In the genomic region with DNA sequence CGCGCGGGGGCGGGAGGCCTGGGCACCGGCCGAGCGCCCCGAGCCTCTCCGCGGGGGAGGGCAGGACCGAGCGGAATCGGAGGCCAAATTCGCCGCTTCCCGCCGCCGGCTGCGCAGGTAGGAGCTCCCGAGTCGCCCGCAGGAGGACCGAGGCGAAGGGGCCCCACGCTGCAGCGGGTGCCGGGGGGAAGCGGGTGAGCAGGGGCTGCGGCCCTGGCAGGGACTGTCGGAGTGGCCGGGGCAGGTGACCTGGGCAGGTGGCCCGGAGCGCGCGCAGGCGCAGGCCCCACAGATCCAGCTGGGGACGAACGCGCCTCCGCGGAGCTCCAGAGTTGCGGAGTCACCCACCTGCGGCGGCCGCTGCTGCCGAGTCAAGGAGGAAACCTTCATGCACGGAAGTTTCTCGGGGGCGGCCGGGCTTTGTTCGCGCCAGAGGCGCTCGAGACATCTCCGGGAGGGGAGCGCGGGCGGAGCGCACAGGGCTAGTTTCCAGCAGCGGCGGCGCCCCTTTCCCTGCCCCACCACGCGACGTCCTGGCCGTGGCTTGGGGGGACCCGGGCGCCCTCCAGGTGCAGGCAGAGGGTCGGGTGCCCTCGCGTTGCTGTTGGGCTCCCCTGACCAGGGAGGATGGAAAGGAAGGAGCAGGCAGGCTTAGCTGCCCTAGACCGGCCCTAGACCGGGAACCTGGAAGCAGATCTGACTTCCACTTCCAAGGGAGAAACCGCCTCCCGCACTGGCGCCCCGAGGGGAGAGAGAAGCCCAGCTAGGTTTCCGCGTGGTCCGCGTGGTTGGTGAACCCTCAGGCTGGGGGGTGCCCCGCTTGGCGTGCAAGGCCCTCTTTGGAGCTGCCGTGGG, we compare ENCODE assay signal across 8 cellular contexts. TPM values are rescaled to one million over a fixed set of nuclear protein-coding genes. Genes with fewer than 3 reads are reported as not detected.
DNase-seq lines count a peak whose midpoint lies in the region; ATAC-seq, FAIRE-seq and TF ChIP-seq lines count a peak whose summit lies in the region.

No MANE protein-coding gene starts in this region.

- H2AFZ ChIP-seq in keratinocyte (ENCODE audit: control insufficient read depth, low read length) = no peak overlapping the region

- peak overlapping the region; percentile 81 for H3K4me2 ChIP-seq in keratinocyte (ENCODE audit: control insufficient read depth, extremely low read depth, insufficient read depth, low read depth, low read length)

- CTCF ChIA-PET in T-cell (lab: Charles Lee) = interaction anchor here (0.6 to 1.9 kb wide), 2 partner anchors 8 to 249 kb away, joined by 5 to 6 read pairs; no protein-coding TSS in a partner anchor

- POLR2A ChIA-PET in T-cell (lab: Charles Lee) = interaction anchor here in 1 of 2 donors (1.3 kb wide), 1 partner anchor 9 kb away, joined by 6 read pairs; no protein-coding TSS in a partner anchor

- H3K79me2 ChIP-seq in keratinocyte (ENCODE audit: control insufficient read depth, insufficient read depth, low read length) = no peaks in the 10 kb centered on the region

- H3K4me1 ChIP-seq in keratinocyte (ENCODE audit: control insufficient read depth, extremely low read depth, insufficient read depth, low read length) = peaks cover 6% of the 10 kb centered on the region

- no peak overlapping the region for H3K27ac Mint-ChIP-seq in T-cell

- TF ChIP-seq CTCF in astrocyte of the cerebellum (IDR thresholded peaks at IDR 0.05; ENCODE audit: low read depth, low read length, missing control alignments) = no peak
- TF ChIP-seq CTCF in keratinocyte (optimal IDR thresholded peaks at IDR 0.05 in 1 of 3, IDR thresholded peaks at IDR 0.05 in 1 of 3, conservative IDR thresholded peaks at IDR 0.05 in 1 of 3; ENCODE audit: extremely low read depth in 1 of 3, insufficient read depth in 2 of 3, low read length in 3 of 3) = no peak

- H3K36me3 ChIP-seq in keratinocyte (ENCODE audit: control insufficient read depth in 2 of 2, extremely low read depth in 1 of 2, insufficient read depth in 2 of 2, low read length in 2 of 2) = no peaks in the 10 kb centered on the region

- in situ Hi-C loops in astrocyte of the cerebellum (cut with HindIII; ENCODE audit: low sequenced_read_pairs) = no loop called here

- H3K9me3 ChIP-seq in keratinocyte (ENCODE audit: control insufficient read depth, low read depth, low read length) = no peaks in the 10 kb centered on the region

- no peak for FAIRE-seq in keratinocyte (lab: Jason Lieb, UNC)

- H3K4me1 Mint-ChIP-seq in T-cell = peaks cover 0 to 18% (median 15%) of the 10 kb centered on the region in 3 donors

- H3K9me3 Mint-ChIP-seq in T-cell = no peaks in the 10 kb centered on the region

- DNase-seq in NCI-H82 (lab: John Stamatoyannopoulos, UW) (peak; percentile 48), NCI-H82 treated with DMSO at 0.1 percent for 48 hours (lab: John Stamatoyannopoulos, UW; ENCODE audit: unreplicated experiment) (no peak), T-cell (peak; percentile 23 to 66 (median 48)), astrocyte of the cerebellum (ENCODE audit: low read depth) (no peak), keratinocyte (ENCODE audit: low read depth, low spot score) (no peak), inferior parietal cortex (ENCODE audit: extremely low spot score) (no peak)
- DNase-seq in stimulated activated CD4-positive, alpha-beta T cell treated with anti-CD3 and anti-CD28 coated beads, Interleukin-2, amount 100 ng/mL, for 48 hours = peak; percentile 37 to 51

- dilution Hi-C loops in keratinocyte (cut with MboI; ENCODE audit: extremely low pct_ligation_motif_present, low sequenced_read_pairs) = no loop called here

- H3K4me3 Mint-ChIP-seq in T-cell = peak overlapping the region; percentile 57 to 74 (median 61)

- no peak overlapping the region for H3K27ac ChIP-seq in keratinocyte (ENCODE audit: control insufficient read depth, insufficient read depth, low read length)

- ATAC-seq in HG03378 (IDR thresholded peaks at IDR 0.05; ENCODE audit: unreplicated experiment) (peak; percentile 18), T-cell (replicated peaks in 1 of 4) (peak; percentile 58 to 68 (median 63))

- H3K27me3 Mint-ChIP-seq in T-cell = peaks cover 0 to 3% of the 10 kb centered on the region in 2 donors

- H3K27me3 ChIP-seq in keratinocyte (ENCODE audit: control insufficient read depth, extremely low read depth, insufficient read depth, low read length) = peaks cover 18% of the 10 kb centered on the region

- H3K4me3 ChIP-seq in astrocyte of the cerebellum (ENCODE audit: low read depth, low read length) = peak overlapping the region; percentile 36
- H3K4me3 ChIP-seq in keratinocyte (ENCODE audit: control insufficient read depth in 2 of 3, extremely low read depth in 1 of 3, insufficient read depth in 2 of 3, low read depth in 1 of 3, low read length in 3 of 3) = peak overlapping the region; percentile 42 to 61 (median 61)

- no peaks in the 10 kb centered on the region for H3K9me1 ChIP-seq in keratinocyte (ENCODE audit: control insufficient read depth, extremely low read depth, insufficient read depth, low read length)

- H3K36me3 Mint-ChIP-seq in T-cell = no peaks in the 10 kb centered on the region

- peaks cover 4% of the 10 kb centered on the region for H4K20me1 ChIP-seq in keratinocyte (ENCODE audit: control insufficient read depth, extremely low read depth, insufficient read depth, low read length)

- H3K9ac ChIP-seq in keratinocyte (ENCODE audit: control insufficient read depth, extremely low read depth, insufficient read depth, low read length) = peak overlapping the region; percentile 49

RNA-seq across cellular contexts. Expression of a gene that starts 0.6 kb away (rescaled TPM):
- 1 to 10 TPM in 4 of 5 donors, under 1 TPM in 1; 0.98 to 7.2 (median 5.4) TPM for total RNA-seq in T-cell
- 0.43 to 1.8 TPM (median 1.4 TPM) in 3 replicates for polyA plus RNA-seq in keratinocyte
- 19.0 TPM for polyA plus RNA-seq in keratinocyte (2011; ENCODE audit: low read depth)
- polyA plus RNA-seq in keratinocyte (2011; cell fraction: cytosol; rRNA removed) = 0.28 and 0.35 TPM in 2 replicates
- polyA plus RNA-seq in keratinocyte (2011; cell fraction: nucleus; rRNA removed) = 1.6 and 2.7 TPM in 2 replicates
- polyA plus RNA-seq in keratinocyte (2012; ENCODE audit: low replicate concordance) = 1.1 and 42.6 TPM in 2 replicates
- polyA minus RNA-seq in keratinocyte = 0.96 to 1.7 TPM (median 1.1 TPM) in 3 replicates
- 4.6 TPM for polyA minus RNA-seq in keratinocyte (2011; cell fraction: cytosol; rRNA and poly(A)+ RNA removed)
- 1.7 and 1.8 TPM in 2 replicates for polyA minus RNA-seq in keratinocyte (2011; cell fraction: nucleus; rRNA and poly(A)+ RNA removed)

Comparison
In these comparisons a context has a peak if more than half of its experiments do, and no peak if none do; other contexts are left out.
1. DNase-seq: peak in NCI-H82 (single experiment), T-cell (34 of 34) and stimulated activated CD4-positive, alpha-beta T cell treated with anti-CD3 and anti-CD28 coated beads, Interleukin-2, amount 100 ng/mL, for 48 hours (2 of 2); none in NCI-H82 treated with DMSO at 0.1 percent for 48 hours (single experiment), astrocyte of the cerebellum (single experiment), keratinocyte (single experiment) and inferior parietal cortex (single experiment).